In the genomic region with DNA sequence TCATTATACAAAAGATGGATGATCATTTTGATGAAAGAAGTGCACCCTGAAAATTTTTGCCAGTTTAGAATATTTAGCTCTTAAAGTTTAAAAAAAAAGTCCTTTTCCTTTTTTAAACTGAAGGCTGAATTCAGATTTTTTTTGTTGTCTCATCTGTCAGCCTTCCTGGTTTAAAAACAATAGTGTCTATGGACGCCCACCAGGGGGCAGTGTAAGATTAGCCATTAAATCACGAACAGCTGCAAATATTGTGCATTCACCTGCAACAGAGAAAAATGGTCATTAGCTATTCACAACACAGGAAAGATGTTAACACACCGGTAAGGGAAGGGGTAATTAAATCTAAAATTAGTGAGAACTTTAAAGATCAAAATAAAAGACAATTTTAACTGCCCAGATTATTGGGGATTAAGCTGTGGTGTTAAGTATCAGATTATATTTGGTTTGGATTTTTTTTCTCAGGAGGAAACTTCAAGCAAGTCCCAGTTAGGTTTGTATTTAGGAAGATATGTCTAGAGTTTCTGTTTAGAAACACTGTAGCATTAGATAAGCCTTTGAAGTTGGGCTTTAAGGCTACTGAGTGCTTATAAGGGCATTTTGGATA, we compare ENCODE assay signal across 8 cellular contexts. TPM values are rescaled to one million over a fixed set of nuclear protein-coding genes. Genes with fewer than 3 reads are reported as not detected.
DNase-seq lines count a peak whose midpoint lies in the region; ATAC-seq and TF ChIP-seq lines count a peak whose summit lies in the region.

No MANE protein-coding gene starts in this region.

- H3K4me2 ChIP-seq in OCI-LY7 (ENCODE audit: low read length), result no peak overlapping the region
- no peak overlapping the region for H3K4me2 ChIP-seq in fibroblast of lung (ENCODE audit: extremely low read depth, insufficient read depth, low read length)

- POLR2A ChIA-PET in OCI-LY7 (lab: Charles Lee), result interaction anchor here (0.7 kb wide), 2 partner anchors 48 to 66 kb away, joined by 3 read pairs; no protein-coding TSS in a partner anchor

- H3K9me2 ChIP-seq in OCI-LY7 (ENCODE audit: insufficient read depth, low read length), result no peaks in the 10 kb centered on the region

- H3K4me3 Mint-ChIP-seq in IgD-negative memory B cell, result no peak overlapping the region

- H3K9ac ChIP-seq in fibroblast of lung (ENCODE audit: insufficient read depth, low read length), result no peak overlapping the region

- H3K36me3 ChIP-seq in OCI-LY7 (ENCODE audit: insufficient read depth, low read length), result peaks cover 35% of the 10 kb centered on the region; the same call in 1 of the 2 replicates
- H3K36me3 ChIP-seq in fibroblast of lung (ENCODE audit: control insufficient read depth, insufficient read depth, low read length), result no peaks in the 10 kb centered on the region
- peaks cover 17% of the 10 kb centered on the region for H3K36me3 ChIP-seq in neutrophil
- peaks cover 0 to 4% (median 0%) of the 10 kb centered on the region in 3 donors for H3K36me3 ChIP-seq in tibial artery

- H3K27ac Mint-ChIP-seq in IgD-negative memory B cell, result peak overlapping the region in 2 of 3 donors; percentile 3 to 37

- no peak for ATAC-seq in GM18520 (IDR thresholded peaks at IDR 0.05; ENCODE audit: unreplicated experiment)

- H3K79me2 ChIP-seq in OCI-LY7 (ENCODE audit: insufficient read depth, low read depth, low read length) (peaks cover 4% of the 10 kb centered on the region; the same call in 1 of the 2 replicates), fibroblast of lung (ENCODE audit: control insufficient read depth, insufficient read depth, low read length) (peaks cover 3% of the 10 kb centered on the region)

- H3K4me3 ChIP-seq in OCI-LY7 (ENCODE audit: low read depth, low read length, poor library complexity, severe bottlenecking), result no peak overlapping the region
- no peak overlapping the region for H3K4me3 ChIP-seq in fibroblast of lung (replicated peaks in 1 of 4; ENCODE audit: control extremely low read depth in 1 of 4, insufficient read depth in 1 of 4, low read depth in 3 of 4, low read length in 4 of 4)
- H3K4me3 ChIP-seq in neutrophil (ENCODE audit: low read depth in 1 of 2, low read length in 1 of 2), result no peak overlapping the region
- H3K4me3 ChIP-seq in tibial artery, result no peak overlapping the region

- no peaks in the 10 kb centered on the region for H3K27me3 Mint-ChIP-seq in IgD-negative memory B cell

- H3K27ac ChIP-seq in C4-2B (no peak overlapping the region), OCI-LY7 (ENCODE audit: low read depth, low read length, poor library complexity, severe bottlenecking) (no peak overlapping the region), fibroblast of lung (ENCODE audit: insufficient read depth, low read length) (no peak overlapping the region), neutrophil (peak overlapping the region; percentile 47), tibial artery (no peak overlapping the region)

- no peaks in the 10 kb centered on the region for H3K27me3 ChIP-seq in fibroblast of lung (ENCODE audit: control insufficient read depth, insufficient read depth, low read length)
- H3K27me3 ChIP-seq in neutrophil, result no peaks in the 10 kb centered on the region
- H3K27me3 ChIP-seq in tibial artery, result no peaks in the 10 kb centered on the region

- peaks cover 5 to 12% (median 8%) of the 10 kb centered on the region in 3 donors for H3K4me1 Mint-ChIP-seq in IgD-negative memory B cell

- no peak overlapping the region for H2AFZ ChIP-seq in OCI-LY7 (ENCODE audit: low read length)
- H2AFZ ChIP-seq in fibroblast of lung (ENCODE audit: low read length), result no peak overlapping the region

- DNase-seq in OCI-LY7 (ENCODE audit: low spot score), result peak; percentile 73
- DNase-seq in activated T-cell treated with anti-CD3 and anti-CD28 coated beads for 48 hours (ENCODE audit: low read depth), result peak; percentile 36
- peak; percentile 51 to 64 for DNase-seq in fibroblast of lung (ENCODE audit: low read depth in 2 of 2)
- peak in 1 of 2 donors; percentile 63 for DNase-seq in tibial artery

- H3K4me1 ChIP-seq in OCI-LY7 (ENCODE audit: insufficient read depth, low read length, poor library complexity, severe bottlenecking) (peaks cover 13% of the 10 kb centered on the region), fibroblast of lung (ENCODE audit: control insufficient read depth, extremely low read depth, insufficient read depth, low read length) (no peaks in the 10 kb centered on the region), neutrophil (ENCODE audit: control insufficient read depth in 1 of 2, insufficient read depth in 1 of 2, low read depth in 1 of 2, low read length in 1 of 2) (peaks cover 4 to 6% of the 10 kb centered on the region in 2 experiments), tibial artery (peaks cover 0 to 12% (median 5%) of the 10 kb centered on the region in 4 donors)

- no TSS peak for BruUV-seq in OCI-LY7 (replicated peaks; lab: Mats Ljungman, UMichigan)

- intact Hi-C loops in OCI-LY7 (cut with micrococcal nuclease; ENCODE audit: unreplicated experiment), result loop anchor here (1.0 to 5.0 kb wide), 2 partner anchors 143 to 271 kb away; no protein-coding TSS in a partner anchor
- intact Hi-C loops in tibial artery (cut with DNase I; ENCODE audit: low total_unique reads), result loop anchor here (2.0 kb wide), 1 partner anchor 141 kb away; no protein-coding TSS in a partner anchor

- TF ChIP-seq CTCF in C4-2B (conservative IDR thresholded peaks at IDR 0.05) (peak; percentile 72), OCI-LY7 (conservative IDR thresholded peaks at IDR 0.05; ENCODE audit: low read length) (peak; percentile 86), fibroblast of lung (conservative IDR thresholded peaks at IDR 0.05 in 1 of 2, IDR thresholded peaks at IDR 0.05 in 1 of 2; ENCODE audit: low read depth in 1 of 2, low read length in 2 of 2) (peak; percentile 43 to 48), neutrophil (IDR thresholded peaks at IDR 0.05) (peak; percentile 72), tibial artery (IDR thresholded peaks at IDR 0.05) (peak; percentile 52 to 73)

- H3K9me3 ChIP-seq in OCI-LY7 (ENCODE audit: low read length) (no peaks in the 10 kb centered on the region), fibroblast of lung (ENCODE audit: control insufficient read depth, insufficient read depth, low read depth, low read length) (no peaks in the 10 kb centered on the region), neutrophil (no peaks in the 10 kb centered on the region), tibial artery (no peaks in the 10 kb centered on the region)

- H3K36me3 Mint-ChIP-seq in IgD-negative memory B cell, result peaks cover 4% of the 10 kb centered on the region

- no peaks in the 10 kb centered on the region for H4K20me1 ChIP-seq in OCI-LY7 (ENCODE audit: insufficient read depth, low read length)
- H4K20me1 ChIP-seq in fibroblast of lung (ENCODE audit: control insufficient read depth, extremely low read depth, insufficient read depth, low read length), result no peaks in the 10 kb centered on the region

- no peaks in the 10 kb centered on the region for H3K9me3 Mint-ChIP-seq in IgD-negative memory B cell

- CTCF ChIA-PET in OCI-LY7 (lab: Charles Lee; ENCODE audit: unreplicated experiment), result interaction anchor here (0.7 to 1.2 kb wide), 3 partner anchors 108 to 143 kb away, joined by 3 to 5 read pairs (median 4); no protein-coding TSS in a partner anchor

RNA-seq across cellular contexts. Expression of a gene that starts 4.4 kb away (rescaled TPM):
- 35.3 TPM for polyA plus RNA-seq in IgD-negative memory B cell
- 12.9 and 13.6 TPM in 2 replicates for total RNA-seq in OCI-LY7 (2014; rRNA removed; shearing (Covaris generic))
- total RNA-seq in OCI-LY7 (2022), result 15.9 and 18.7 TPM in 2 replicates
- total RNA-seq in fibroblast of lung, result 6.2 and 12.4 TPM in 2 replicates
- 11.5 and 14.7 TPM in 2 replicates for polyA plus RNA-seq in fibroblast of lung
- 7.7 and 8.5 TPM in 2 replicates for polyA plus RNA-seq in fibroblast of lung (2012)
- polyA minus RNA-seq in fibroblast of lung (ENCODE audit: low replicate concordance), result 2.3 and 3.3 TPM in 2 replicates

RNA-seq across cellular contexts. Expression of a gene that starts 28.5 kb away (rescaled TPM):
- not detected for polyA plus RNA-seq in IgD-negative memory B cell
- not detected in 2 replicates for total RNA-seq in OCI-LY7 (2014; rRNA removed; shearing (Covaris generic))
- total RNA-seq in OCI-LY7 (2022), result not detected in 2 replicates
- not detected in 2 replicates for total RNA-seq in fibroblast of lung
- not detected in 2 replicates for polyA plus RNA-seq in fibroblast of lung
- not detected in 2 replicates for polyA plus RNA-seq in fibroblast of lung (2012)
- polyA minus RNA-seq in fibroblast of lung (ENCODE audit: low replicate concordance), result not detected in 2 replicates
